10 cellular contexts compared by ENCODE assay signal in the genomic region with DNA sequence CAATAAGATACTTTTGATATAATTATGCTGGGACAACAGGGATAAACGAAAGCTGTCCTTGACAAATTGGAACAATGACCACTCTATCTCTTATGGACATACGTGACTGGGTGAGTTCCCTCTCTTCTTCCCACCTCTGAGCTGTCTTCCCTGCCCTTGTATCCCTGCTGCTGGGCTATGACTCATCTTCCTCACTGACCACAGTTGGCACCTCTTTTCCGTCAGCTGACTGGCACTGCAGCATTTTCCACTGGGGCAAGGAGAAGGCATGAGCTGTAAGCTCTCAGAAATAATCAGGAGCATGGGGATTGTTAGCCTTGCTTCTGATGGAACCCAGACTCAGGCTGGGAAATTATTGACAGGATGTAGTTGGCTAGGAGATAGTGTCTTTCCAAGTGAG. TPM values are rescaled to one million over a fixed set of nuclear protein-coding genes. Genes with fewer than 3 reads are reported as not detected.
A peak's percentile ranks its signal among the peaks of the same experiment; 100 is the strongest.
DNase-seq lines count a peak whose midpoint lies in the region; ATAC-seq and TF ChIP-seq lines count a peak whose summit lies in the region.
"Had no signal": no experiment of that assay in that cellular context is flagged by ENCODE, and none has a peak within 500 bp of the region (broad histone marks: within the 10 kb centered on the region; RNA-seq: fewer than 3 reads in every experiment).

No MANE protein-coding gene starts in this region.

- DNase-seq in HFF-Myc (ENCODE audit: extremely low read depth, low read depth) (peak; percentile 21), WTC11 (ENCODE audit: low spot score) (no peak), glomerular visceral epithelial cell (ENCODE audit: extremely low spot score) (peak; percentile 94), GM19240 (ENCODE audit: insufficient read length, low spot score) (no peak), left lobe of liver (ENCODE audit: low spot score) (no peak)
- DNase-seq: NCI-H526 treated with DMSO at 0.1 percent for 48 hours had no signal

- H3K27me3 ChIP-seq in skeletal muscle tissue (ENCODE audit: control insufficient read depth in 3 of 3, insufficient read depth in 3 of 3, low read length in 3 of 3) = no peaks in the 10 kb centered on the region
- H3K27me3 ChIP-seq: tibial nerve had no signal

- TF ChIP-seq CTCF in HFF-Myc (IDR thresholded peaks at IDR 0.05; ENCODE audit: low read depth, low read length, missing control alignments) = no peak
- no peak for TF ChIP-seq CTCF in WTC11 (IDR thresholded peaks at IDR 0.05)

- peaks cover 2% of the 10 kb centered on the region; the same call in 1 of the 2 replicates for H3K27me3 Mint-ChIP-seq in WTC11 (ENCODE audit: low read depth)

- no peak overlapping the region for H3K9ac ChIP-seq in skeletal muscle tissue (ENCODE audit: low read depth in 1 of 3, low read length in 3 of 3)

- peak overlapping the region; percentile 23 for H3K27ac ChIP-seq in skeletal muscle tissue (ENCODE audit: low read depth, low read length)
- H3K27ac ChIP-seq: tibial nerve had no signal

- H3K4me3 ChIP-seq in HFF-Myc (replicated peaks; ENCODE audit: low read depth, low read length) (no peak overlapping the region), skeletal muscle tissue (ENCODE audit: low read length in 3 of 3) (no peak overlapping the region)
- H3K4me3 ChIP-seq: tibial nerve had no signal

- H3K4me1 Mint-ChIP-seq in WTC11 = peaks cover 21% of the 10 kb centered on the region

- H3K4me1 ChIP-seq in skeletal muscle tissue (ENCODE audit: control insufficient read depth in 3 of 3, insufficient read depth in 3 of 3, low read length in 3 of 3) = peaks cover 0 to 11% (median 8%) of the 10 kb centered on the region in 3 donors
- H3K4me1 ChIP-seq: tibial nerve had no signal

- H3K4me3 Mint-ChIP-seq in WTC11 = no peak overlapping the region
- H3K4me3 Mint-ChIP-seq: brain had no signal

- no peaks in the 10 kb centered on the region for H3K36me3 Mint-ChIP-seq in WTC11
- H3K36me3 Mint-ChIP-seq: brain had no signal

- CTCF ChIA-PET in WTC11 (lab: Charles Lee) = no interaction called here

- 0 out of 2 replicates have a peak, but pooled peaks cover 3% of the 10 kb centered on the region for H3K9me3 Mint-ChIP-seq in WTC11
- H3K9me3 Mint-ChIP-seq: brain had no signal

- POLR2A ChIA-PET in WTC11 (lab: Charles Lee) = no interaction called here

- peak overlapping the region; percentile 70; the same call in 1 of the 2 replicates for H3K27ac Mint-ChIP-seq in WTC11
- H3K27ac Mint-ChIP-seq: brain had no signal

- H3K36me3 ChIP-seq in skeletal muscle tissue (ENCODE audit: control insufficient read depth in 3 of 3, insufficient read depth in 3 of 3, low read length in 3 of 3) = no peaks in the 10 kb centered on the region
- H3K36me3 ChIP-seq: tibial nerve had no signal

- ATAC-seq in WTC11 = no peak
- no peak for ATAC-seq in left lobe of liver
- no peak for ATAC-seq in HG03439 (IDR thresholded peaks at IDR 0.05; ENCODE audit: unreplicated experiment)

- H3K9me3 ChIP-seq in skeletal muscle tissue (ENCODE audit: control insufficient read depth in 3 of 3, low read length in 3 of 3) = no peaks in the 10 kb centered on the region
- H3K9me3 ChIP-seq: tibial nerve had no signal

TF ChIP-seq in WTC11, 78 proteins besides CTCF, POLR2A, EP300 and RAD21:
- TF ChIP-seq ZNF121 (CRISPR knock-in tag; IDR thresholded peaks at IDR 0.05) (no peak), EMX1 (CRISPR knock-in tag; IDR thresholded peaks at IDR 0.05) (no peak), NFE2L1 (CRISPR knock-in tag; IDR thresholded peaks at IDR 0.05) (no peak), E2F5 (CRISPR knock-in tag; IDR thresholded peaks at IDR 0.05) (no peak)
- TF ChIP-seq, protein P1, sequence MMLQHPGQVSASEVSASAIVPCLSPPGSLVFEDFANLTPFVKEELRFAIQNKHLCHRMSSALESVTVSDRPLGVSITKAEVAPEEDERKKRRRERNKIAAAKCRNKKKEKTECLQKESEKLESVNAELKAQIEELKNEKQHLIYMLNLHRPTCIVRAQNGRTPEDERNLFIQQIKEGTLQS (CRISPR knock-in tag; conservative IDR thresholded peaks at IDR 0.05) = no peak

RNA-seq across cellular contexts. Expression of gene PCSK1, which starts 48.7 kb away (rescaled TPM):
- total RNA-seq in WTC11 (2021) (2.7 to 4.5 TPM (median 3.6 TPM) in 3 replicates), skeletal muscle tissue (not detected), left lobe of liver (not detected)

Comparison
In these comparisons a context has a peak if more than half of its experiments do, and no peak if none do; other contexts are left out.
1. DNase-seq: peak in HFF-Myc (single experiment) and glomerular visceral epithelial cell (single experiment); none in WTC11 (single experiment), GM19240 (single experiment) and left lobe of liver (single experiment).